16 cellular contexts compared by ENCODE assay signal in the genomic region with DNA sequence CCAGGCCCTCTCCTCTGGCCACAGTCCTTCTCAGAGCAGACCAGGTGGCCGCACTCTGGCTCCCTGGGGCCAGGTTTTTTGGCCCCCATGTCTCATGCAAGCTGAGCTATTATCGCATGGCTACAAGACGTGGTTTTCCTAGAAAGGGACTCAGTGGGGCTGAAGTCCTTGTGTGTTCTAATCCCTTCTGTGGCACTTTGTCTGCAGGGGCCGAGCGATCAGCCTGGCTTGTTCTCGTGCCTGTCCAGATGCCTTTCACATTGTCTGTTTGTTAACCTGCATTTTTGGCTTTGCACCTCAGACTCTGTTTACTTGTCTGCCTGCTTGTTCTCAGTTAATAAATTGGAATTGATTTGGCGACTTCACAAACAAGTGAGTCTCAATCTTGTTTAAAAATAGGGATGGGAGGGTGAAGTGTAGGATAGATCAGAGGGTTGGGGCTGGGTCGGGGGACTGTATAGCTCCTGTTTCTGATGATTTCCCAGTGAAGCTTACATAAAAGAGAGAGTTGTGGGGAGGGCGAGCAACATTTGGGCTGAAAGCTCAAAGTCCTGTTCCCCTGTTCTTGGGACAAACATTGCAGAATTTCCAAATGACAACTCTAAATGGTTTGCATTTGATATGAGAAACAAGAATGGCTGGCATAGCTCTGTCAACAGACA.
"Had no signal": no experiment of that assay in that cellular context is flagged by ENCODE, and none has a peak within 500 bp of the region (broad histone marks: within the 10 kb centered on the region; RNA-seq: fewer than 3 reads in every experiment).

No MANE protein-coding gene starts in this region.

- H3K4me1 ChIP-seq: ascending aorta, lower lobe of right lung, right atrium auricular region, SJSA1 had no signal

- DNase-seq: dorsolateral prefrontal cortex, hippocampal formation, kidney glomerular epithelial cell, lower lobe of right lung, posterior cingulate gyrus, substantia nigra, SW 1271, transverse colon, WERI-Rb-1 had no signal

- H3K27me3 ChIP-seq: ascending aorta, dorsolateral prefrontal cortex, neutrophil, right atrium auricular region, SJSA1, transverse colon had no signal

- H3K27me3 Mint-ChIP-seq: activated CD8-positive, alpha-beta memory T cell treated with anti-CD3 and anti-CD28 coated beads, Interleukin-2, amount 10 ng/mL, durations not matched to agents 7 days and 5 days; stimulated activated memory B cell treated with anti-CD40 and anti-IgM and Interleukin-4, amounts not matched to agents 10 μg/mL and 1 μg/mL and 100 μg/mL, for 72 hours had no signal

- H3K36me3 ChIP-seq: ascending aorta, lower lobe of right lung, neutrophil, right atrium auricular region, SJSA1, transverse colon, WERI-Rb-1 had no signal

- ATAC-seq: lower lobe of right lung; stimulated activated memory B cell treated with anti-CD40 and anti-IgM and Interleukin-4, amounts not matched to agents 10 μg/mL and 1 μg/mL and 100 μg/mL, for 72 hours had no signal

- H3K4me1 Mint-ChIP-seq: mesothelial cell of epicardium had no signal

- H3K27ac ChIP-seq: ascending aorta, dorsolateral prefrontal cortex, lower lobe of right lung, neutrophil, right atrium auricular region, SJSA1, transverse colon, WERI-Rb-1 had no signal

- H3K27ac Mint-ChIP-seq: activated CD8-positive, alpha-beta memory T cell treated with anti-CD3 and anti-CD28 coated beads, Interleukin-2, amount 10 ng/mL, durations not matched to agents 7 days and 5 days; mesothelial cell of epicardium; stimulated activated memory B cell treated with anti-CD40 and anti-IgM and Interleukin-4, amounts not matched to agents 10 μg/mL and 1 μg/mL and 100 μg/mL, for 72 hours had no signal

- H3K4me3 Mint-ChIP-seq: activated CD8-positive, alpha-beta memory T cell treated with anti-CD3 and anti-CD28 coated beads, Interleukin-2, amount 10 ng/mL, durations not matched to agents 7 days and 5 days; mesothelial cell of epicardium; stimulated activated memory B cell treated with anti-CD40 and anti-IgM and Interleukin-4, amounts not matched to agents 10 μg/mL and 1 μg/mL and 100 μg/mL, for 72 hours had no signal

- H3K9me3 ChIP-seq: ascending aorta, lower lobe of right lung, neutrophil, right atrium auricular region, SJSA1, transverse colon had no signal

- H3K4me3 ChIP-seq: ascending aorta, dorsolateral prefrontal cortex, lower lobe of right lung, right atrium auricular region, SJSA1, transverse colon had no signal
